In genomic region chr12:5516781-5517180, GRCh38 we compare ENCODE assay signal across 31 cellular contexts.
DNase-seq lines count a peak whose midpoint lies in the region; ATAC-seq, FAIRE-seq and TF ChIP-seq lines count a peak whose summit lies in the region.
"Had no signal": no experiment of that assay in that cellular context is flagged by ENCODE, and none has a peak within 500 bp of the region (broad histone marks: within the 10 kb centered on the region; RNA-seq: fewer than 3 reads in every experiment).

No MANE protein-coding gene starts in this region.

- H3K4me1 ChIP-seq in IMR-90 (ENCODE audit: control insufficient read depth, insufficient read depth, low read length), result no peaks in the 10 kb centered on the region
- H3K4me1 ChIP-seq in ectodermal cell (ENCODE audit: control insufficient read depth, insufficient read depth, low read length), result peaks cover 24% of the 10 kb centered on the region
- no peaks in the 10 kb centered on the region for H3K4me1 ChIP-seq in GM23248 (ENCODE audit: insufficient read depth)
- H3K4me1 ChIP-seq: BLaER1 treated with 17β-estradiol and CSF1 and Interleukin-3, amounts not matched to agents 10 nM and 100 nM; SJSA1 had no signal

- no TSS peak for BruUV-seq in IMR-90 (replicated peaks; lab: Mats Ljungman, UMichigan)

- H3K56ac ChIP-seq in IMR-90 (ENCODE audit: extremely low read depth, insufficient read depth, low read length), result no peak overlapping the region

- no peaks in the 10 kb centered on the region for H3K9me1 ChIP-seq in IMR-90 (ENCODE audit: insufficient read depth, low read length)

- no peak for TF ChIP-seq CTCF in IMR-90 (conservative IDR thresholded peaks at IDR 0.05; ENCODE audit: low read depth, low read length)

- H3K27me3 ChIP-seq in IMR-90 (ENCODE audit: control insufficient read depth, insufficient read depth, low read length) (no peaks in the 10 kb centered on the region), ectodermal cell (ENCODE audit: control insufficient read depth, insufficient read depth, low read length, poor library complexity, severe bottlenecking) (no peaks in the 10 kb centered on the region), GM23248 (replicated peaks; ENCODE audit: insufficient read depth) (no peaks in the 10 kb centered on the region)
- H3K27me3 ChIP-seq: BLaER1 treated with 17β-estradiol and CSF1 and Interleukin-3, amounts not matched to agents 10 nM and 100 nM; SJSA1 had no signal

- H3K18ac ChIP-seq in IMR-90 (ENCODE audit: low read depth, low read length), result no peak overlapping the region

- no peaks in the 10 kb centered on the region for H3K9me2 ChIP-seq in GM23248 (ENCODE audit: insufficient read depth)

- no peak for ATAC-seq in IMR-90 (ENCODE audit: low read depth)
- ATAC-seq: GM12878, HepG2, K562, PC-3, Right ventricle myocardium inferior had no signal

- no peak overlapping the region for H3K4ac ChIP-seq in IMR-90 (ENCODE audit: low read depth, low read length)

- H4K8ac ChIP-seq in IMR-90 (ENCODE audit: low read depth in 2 of 2, low read length in 2 of 2), result no peak overlapping the region

- in situ Hi-C loops in IMR-90 (cut with MboI; ENCODE audit: low sequenced_read_pairs) (no loop called here), GM23248 (cut with MboI) (no loop called here)

- TF ChIP-seq RAD21 in IMR-90 (IDR thresholded peaks at IDR 0.05; ENCODE audit: low read length), result no peak

- 0 out of 2 replicates have a peak overlapping the region, but pooled peaks have one; percentile 24 for H3K23ac ChIP-seq in IMR-90 (ENCODE audit: low read depth, low read length)

- dilution Hi-C loops in IMR-90 (cut with HindIII; ENCODE audit: low sequenced_read_pairs, unreplicated experiment), result no loop called here

- H3K27ac ChIP-seq in IMR-90 (ENCODE audit: insufficient read depth, low read length) (no peak overlapping the region), ectodermal cell (ENCODE audit: insufficient read depth, low read depth, low read length, poor library complexity, severe bottlenecking) (peak overlapping the region; percentile 55), GM23248 (no peak overlapping the region)
- H3K27ac ChIP-seq: BLaER1 treated with 17β-estradiol and CSF1 and Interleukin-3, amounts not matched to agents 10 nM and 100 nM; SJSA1 had no signal

- POLR2A ChIA-PET in IMR-90 (lab: Charles Lee; ENCODE audit: unreplicated experiment), result no interaction called here

- no peaks in the 10 kb centered on the region for H3K79me1 ChIP-seq in IMR-90 (ENCODE audit: low read depth in 1 of 2, low read length in 2 of 2)

- no peaks in the 10 kb centered on the region for H3F3A ChIP-seq in GM23248 (ENCODE audit: insufficient read depth)

- FAIRE-seq in GM12891 (lab: Jason Lieb, UNC), result no peak
- FAIRE-seq: A204.1, G401.6, GM12878, HepG2, K562 had no signal

- H2BK15ac ChIP-seq in IMR-90 (ENCODE audit: low read depth, low read length), result no peak overlapping the region

- no peak for DNase-seq in IMR-90
- DNase-seq in left kidney (ENCODE audit: low read depth, low spot score), result peak; percentile 91
- DNase-seq in retina, result peak; percentile 48
- no peak for DNase-seq in AG08395 (ENCODE audit: low spot score)
- DNase-seq in GM12891 (ENCODE audit: insufficient read length, low spot score), result no peak
- no peak for DNase-seq in GM23248
- no peak for DNase-seq in activated CD4-positive, alpha-beta T cell treated with anti-CD3 and anti-CD28 coated beads for 4 hours
- DNase-seq: AML-193; CD4-positive, alpha-beta T cell; COR-L47; DMS53; H9; Kasumi-1; MV-4-11; NCI-H1105; NCI-H1436 treated with DMSO at 0.1 percent for 48 hours; NCI-H187 treated with DMSO at 0.1 percent for 48 hours; NCI-H446 treated with DMSO at 0.1 percent for 48 hours; NCI-H526; NCI-H82; NK-92 treated with Interleukin-12 subunit alpha and Interleukin-12 subunit beta, amount 100 ng/mL, for 24 hours; PC-3 had no signal

- H3K36me3 ChIP-seq in IMR-90 (ENCODE audit: control insufficient read depth, insufficient read depth, low read length), result no peaks in the 10 kb centered on the region
- no peaks in the 10 kb centered on the region for H3K36me3 ChIP-seq in ectodermal cell (ENCODE audit: control insufficient read depth, insufficient read depth, low read length)
- no peaks in the 10 kb centered on the region for H3K36me3 ChIP-seq in GM23248 (ENCODE audit: low read depth)
- H3K36me3 ChIP-seq: BLaER1 treated with 17β-estradiol and CSF1 and Interleukin-3, amounts not matched to agents 10 nM and 100 nM; SJSA1 had no signal

- H2AFZ ChIP-seq in IMR-90 (replicated peaks; ENCODE audit: low read length, poor library complexity), result no peak overlapping the region
- no peak overlapping the region for H2AFZ ChIP-seq in GM23248

- WGBS in IMR-90 (ENCODE audit: extremely low coverage in 2 of 2, insufficient read length in 1 of 2), 2 experiments, result no CpG with 5 or more reads among the region's 2 CpGs
- 39 to 49% methylated on average over 2 of the region's 2 CpGs for WGBS in ectodermal cell, 2 experiments
- WGBS in GM23248 (ENCODE audit: low coverage in 1 of 2, low lambda C conversion rate in 2 of 2, missing lambda C conversion rate in 2 of 2), 2 experiments, result 69 to 79% methylated on average over 2 of the region's 2 CpGs

- TF ChIP-seq POLR2A in IMR-90 (IDR thresholded peaks at IDR 0.05; ENCODE audit: low read depth, low read length) (no peak), GM12891 (IDR thresholded peaks at IDR 0.05; ENCODE audit: low read depth, low read length) (no peak)

- H3K4me3 ChIP-seq in IMR-90 (ENCODE audit: insufficient read depth, low read depth, low read length), result no peak overlapping the region
- no peak overlapping the region for H3K4me3 ChIP-seq in ectodermal cell (ENCODE audit: insufficient read depth, low read depth, low read length)
- no peak overlapping the region for H3K4me3 ChIP-seq in GM23248
- H3K4me3 ChIP-seq: BLaER1 treated with 17β-estradiol and CSF1 and Interleukin-3, amounts not matched to agents 10 nM and 100 nM; GM12878; K562; SJSA1 had no signal

- no peak overlapping the region for H4K91ac ChIP-seq in IMR-90 (ENCODE audit: insufficient read depth, low read depth, low read length)

- CTCF ChIA-PET in IMR-90 (lab: Yijun Ruan, JAX), result no interaction called here

- no peak overlapping the region for H3K14ac ChIP-seq in IMR-90 (replicated peaks; ENCODE audit: low read depth, low read length)

- H4K5ac ChIP-seq in IMR-90 (ENCODE audit: low read depth, low read length), result no peak overlapping the region

- H2BK20ac ChIP-seq in IMR-90 (ENCODE audit: low read depth, low read length), result no peak overlapping the region

- no peak overlapping the region for H2BK120ac ChIP-seq in IMR-90 (ENCODE audit: low read depth, low read length)

- no peak overlapping the region for H2AK5ac ChIP-seq in IMR-90 (ENCODE audit: low read depth, low read length)

- no peaks in the 10 kb centered on the region for H3K79me2 ChIP-seq in GM23248 (ENCODE audit: insufficient read depth)

- intact Hi-C loops in IMR-90 (cut with micrococcal nuclease), result no loop called here

- H4K20me1 ChIP-seq in IMR-90 (ENCODE audit: insufficient read depth, low read length) (no peaks in the 10 kb centered on the region), GM23248 (ENCODE audit: insufficient read depth) (no peaks in the 10 kb centered on the region)
- H4K20me1 ChIP-seq: BLaER1 treated with 17β-estradiol and CSF1 and Interleukin-3, amounts not matched to agents 10 nM and 100 nM had no signal

- H3K9me3 ChIP-seq in IMR-90 (ENCODE audit: control insufficient read depth, insufficient read depth, low read length), result no peaks in the 10 kb centered on the region
- H3K9me3 ChIP-seq in ectodermal cell (ENCODE audit: control insufficient read depth, low read length), result no peaks in the 10 kb centered on the region
- H3K9me3 ChIP-seq in GM23248 (ENCODE audit: low read depth), result no peaks in the 10 kb centered on the region
- H3K9me3 ChIP-seq: BLaER1 treated with 17β-estradiol and CSF1 and Interleukin-3, amounts not matched to agents 10 nM and 100 nM; SJSA1 had no signal

- H3K4me2 ChIP-seq in IMR-90 (ENCODE audit: low read depth, low read length), result no peak overlapping the region
- H3K4me2 ChIP-seq in GM23248 (ENCODE audit: unreplicated experiment), result no peak overlapping the region
- H3K4me2 ChIP-seq: BLaER1 treated with 17β-estradiol and CSF1 and Interleukin-3, amounts not matched to agents 10 nM and 100 nM had no signal

- no peak overlapping the region for H3K9ac ChIP-seq in IMR-90 (ENCODE audit: low read depth, low read length)
- H3K9ac ChIP-seq in GM23248, result no peak overlapping the region
- H3K9ac ChIP-seq: BLaER1 treated with 17β-estradiol and CSF1 and Interleukin-3, amounts not matched to agents 10 nM and 100 nM had no signal

- no peak overlapping the region for H2AK9ac ChIP-seq in IMR-90 (replicated peaks; ENCODE audit: low read depth, low read length, poor library complexity)

- no peak overlapping the region for H2BK5ac ChIP-seq in IMR-90 (ENCODE audit: low read depth, low read length, poor library complexity, severe bottlenecking)

TF ChIP-seq in IMR-90, 13 proteins besides CTCF, POLR2A, EP300 and RAD21:
- TF ChIP-seq NFE2L2 (IDR thresholded peaks at IDR 0.05; ENCODE audit: low read depth, low read length), result no peak
- no peak for TF ChIP-seq RCOR1 (IDR thresholded peaks at IDR 0.05; ENCODE audit: insufficient replicate concordance, low read length)
TF ChIP-seq in IMR-90: peak in this region for 0.

TF ChIP-seq in GM12891, 5 proteins besides CTCF, POLR2A, EP300 and RAD21:
- no peak for TF ChIP-seq PAX5 (IDR thresholded peaks at IDR 0.05; ENCODE audit: insufficient read depth, low read length, severe bottlenecking)
- no peak for TF ChIP-seq POU2F2 (IDR thresholded peaks at IDR 0.05; ENCODE audit: low read depth, low read length)
- TF ChIP-seq POLR2AphosphoS5 (IDR thresholded peaks at IDR 0.05; ENCODE audit: low read depth, low read length), result no peak
- no peak for TF ChIP-seq SPI1 (IDR thresholded peaks at IDR 0.05; ENCODE audit: low read depth, low read length)
- no peak for TF ChIP-seq TAF1 (IDR thresholded peaks at IDR 0.05; ENCODE audit: low read depth, low read length)
TF ChIP-seq in GM12891: peak in this region for 0.

Comparison
In these comparisons a context has a peak if more than half of its experiments do, and no peak if none do; other contexts are left out.
1. DNase-seq: peak in left kidney (single experiment) and retina (single experiment); none in IMR-90 (single experiment), AG08395 (single experiment), GM12891 (single experiment), GM23248 (single experiment) and activated CD4-positive, alpha-beta T cell treated with anti-CD3 and anti-CD28 coated beads for 4 hours (0 of 2).